Comparison of ENCODE assay signal across 8 cellular contexts in genomic region chr1:159826436-159827101, GRCh38. TPM values are rescaled to one million over a fixed set of nuclear protein-coding genes. Genes with fewer than 3 reads are reported as not detected.
DNase-seq lines count a peak whose midpoint lies in the region; ATAC-seq and TF ChIP-seq lines count a peak whose summit lies in the region.

Gene SLAMF8 (plus strand): TSS chr1:159826873. CDS start chr1:159826899, 26 bp downstream.

- no TSS peak for BruUV-seq in PC-3 (replicated peaks; lab: Mats Ljungman, UMichigan)

- H3K9me2 ChIP-seq in PC-3 (replicated peaks; ENCODE audit: low read length): no peaks in the 10 kb centered on the region

- no peak for TF ChIP-seq CTCF in fibroblast of mammary gland (conservative IDR thresholded peaks at IDR 0.05; ENCODE audit: control insufficient read depth, insufficient read depth, low read depth, low read length)
- TF ChIP-seq CTCF in PC-3 (conservative IDR thresholded peaks at IDR 0.05; ENCODE audit: low read depth, low read length): no peak

- H3K4me1 ChIP-seq in PC-3 (ENCODE audit: insufficient read depth, low read length): no peaks in the 10 kb centered on the region

- POLR2A ChIA-PET in PC-3 (lab: Charles Lee; ENCODE audit: unreplicated experiment): no interaction called here

- H3K4me3 ChIP-seq in fibroblast of mammary gland (ENCODE audit: control insufficient read depth, low read depth, low read length): no peak within 1 kb of the TSS
- H3K4me3 ChIP-seq in PC-3 (ENCODE audit: low read length): no peak within 1 kb of the TSS

- H4K20me1 ChIP-seq in PC-3 (ENCODE audit: low read length): no peaks in the 10 kb centered on the region

- peak; percentile 67 for ATAC-seq in GM21423 (IDR thresholded peaks at IDR 0.05; ENCODE audit: unreplicated experiment)
- no peak for ATAC-seq in GM19397 (IDR thresholded peaks at IDR 0.05; ENCODE audit: unreplicated experiment)
- no peak for ATAC-seq in PC-3

- no peak within 1 kb of the TSS for H2AFZ ChIP-seq in PC-3 (ENCODE audit: low read length)

- no peak within 1 kb of the TSS for H3K4me2 ChIP-seq in PC-3 (ENCODE audit: low read length)

- no peaks in the 10 kb centered on the region for H3K79me2 ChIP-seq in PC-3 (ENCODE audit: low read length)

- no peaks in the 10 kb centered on the region for H3F3A ChIP-seq in PC-3 (ENCODE audit: low read length, unreplicated experiment)

- CTCF ChIA-PET in PC-3 (lab: Charles Lee): no interaction called here

- no peaks in the 10 kb centered on the region for H3K27me3 ChIP-seq in PC-3 (ENCODE audit: low read length)

- no peak within 1 kb of the TSS for H3K27ac ChIP-seq in PC-3 (ENCODE audit: low read length)

- intact Hi-C loops in PC-3 (cut with micrococcal nuclease): no loop called here

- DNase-seq in UCSD-AML1 (lab: John Stamatoyannopoulos, UW; ENCODE audit: unreplicated experiment) (peak; percentile 65), fibroblast of mammary gland (ENCODE audit: low read depth) (peak; percentile 25), glomerular visceral epithelial cell (ENCODE audit: extremely low spot score) (no peak), NCI-H510A treated with DMSO at 0.1 percent for 48 hours (lab: John Stamatoyannopoulos, UW) (no peak), PC-3 (no peak)
- peak; percentile 18 to 50 for DNase-seq in stimulated activated CD4-positive, alpha-beta T cell treated with anti-CD3 and anti-CD28 coated beads, Interleukin-4, amount 100 ng/mL, for 4 hours

- no peak within 1 kb of the TSS for H3K9ac ChIP-seq in PC-3 (ENCODE audit: low read length)

- H3K36me3 ChIP-seq in PC-3 (ENCODE audit: low read depth, low read length): no peaks in the 10 kb centered on the region

- no peaks in the 10 kb centered on the region for H3K9me3 ChIP-seq in PC-3 (ENCODE audit: low read length)

RNA-seq across cellular contexts. Expression of gene SLAMF8, which starts in this region (rescaled TPM):
- total RNA-seq in PC-3 (2014; rRNA removed): not detected in 2 replicates

Comparison
In these comparisons a context has a peak if more than half of its experiments do, and no peak if none do; other contexts are left out.
1. DNase-seq: peak in UCSD-AML1 (single experiment), fibroblast of mammary gland (single experiment) and stimulated activated CD4-positive, alpha-beta T cell treated with anti-CD3 and anti-CD28 coated beads, Interleukin-4, amount 100 ng/mL, for 4 hours (2 of 2); none in glomerular visceral epithelial cell (single experiment), NCI-H510A treated with DMSO at 0.1 percent for 48 hours (single experiment) and PC-3 (single experiment).